ENCODE assay signal across 7 cellular contexts in genomic region chr4:66298596-66298995, GRCh38.
"Had no signal": no experiment of that assay in that cellular context is flagged by ENCODE, and none has a peak within 500 bp of the region (broad histone marks: within the 10 kb centered on the region; RNA-seq: fewer than 3 reads in every experiment).

No MANE protein-coding gene starts in this region.

- DNase-seq: GM23248, GOT3, H7, HFFc6 had no signal

- FAIRE-seq: HepG2 had no signal

- H3K4me3 ChIP-seq: GM23248, HAP-1 had no signal

- H2AFZ ChIP-seq: GM23248 had no signal

- H3K36me3 ChIP-seq: HAP-1 had no signal

- H3K27ac ChIP-seq: GM23248, HL-60 had no signal

- H3K9me3 ChIP-seq: HAP-1 had no signal
